ENCODE assay signal across 29 cellular contexts in the genomic region with DNA sequence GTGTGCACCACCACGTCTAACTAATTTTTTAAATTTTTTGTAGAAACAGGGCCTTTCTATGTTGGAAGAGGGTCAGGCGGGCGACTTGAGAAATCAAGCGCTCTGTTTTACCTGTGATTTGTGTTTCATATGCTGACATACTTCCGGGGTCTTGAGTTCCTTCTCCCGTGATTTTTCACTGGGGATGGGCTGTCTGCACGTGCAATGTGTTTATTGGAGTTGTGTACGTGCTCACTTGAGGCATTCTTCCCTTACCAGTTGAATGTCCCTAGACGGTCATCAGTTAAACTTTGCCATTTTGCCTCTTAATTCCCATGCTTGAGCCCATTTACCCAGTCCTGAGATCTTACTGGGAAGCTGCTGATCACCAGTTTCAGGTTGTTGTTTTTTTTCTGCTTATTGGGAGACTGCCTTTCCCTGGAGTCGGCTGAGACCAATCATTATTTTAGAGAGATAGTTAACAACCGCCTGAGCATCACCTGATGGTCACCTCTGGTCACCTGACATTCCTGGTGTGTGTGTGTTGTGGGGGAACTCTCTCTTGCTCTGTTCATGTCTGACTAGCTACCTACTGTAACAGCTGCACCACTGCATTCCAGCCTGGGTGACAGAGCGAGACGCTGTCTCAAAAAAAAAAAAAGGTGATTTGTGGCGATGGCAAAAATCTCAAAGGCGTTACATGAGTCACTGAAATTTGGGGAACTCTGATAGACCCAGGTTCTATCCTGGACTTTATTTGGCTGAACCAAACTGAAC. TPM values are rescaled to one million over a fixed set of nuclear protein-coding genes. Genes with fewer than 3 reads are reported as not detected.
A peak's percentile ranks its signal among the peaks of the same experiment; 100 is the strongest.
DNase-seq lines count a peak whose midpoint lies in the region; TF ChIP-seq lines count a peak whose summit lies in the region.
"Had no signal": no experiment of that assay in that cellular context is flagged by ENCODE, and none has a peak within 500 bp of the region (broad histone marks: within the 10 kb centered on the region; RNA-seq: fewer than 3 reads in every experiment).

No MANE protein-coding gene starts in this region.

- H2AFZ ChIP-seq in mammary epithelial cell (ENCODE audit: low read depth, low read length) (no peak overlapping the region), SU-DHL-6 (ENCODE audit: low read depth, low read length, severe bottlenecking) (no peak overlapping the region)
- H2AFZ ChIP-seq: hepatocyte, parathyroid adenoma had no signal

- H3F3A ChIP-seq in SU-DHL-6 (ENCODE audit: insufficient read depth): peaks cover 65% of the 10 kb centered on the region

- in situ Hi-C loops in mammary epithelial cell (cut with MboI; ENCODE audit: low sequenced_read_pairs in 2 of 2): no loop called here

- no peaks in the 10 kb centered on the region for H3K9me3 ChIP-seq in mammary epithelial cell (replicated peaks; ENCODE audit: insufficient read depth, low read length)
- H3K9me3 ChIP-seq in SU-DHL-6 (ENCODE audit: insufficient read depth, low read length): no peaks in the 10 kb centered on the region
- H3K9me3 ChIP-seq in tibial artery: no peaks in the 10 kb centered on the region
- H3K9me3 ChIP-seq in vagina: no peaks in the 10 kb centered on the region
- H3K9me3 ChIP-seq: breast epithelium, sigmoid colon had no signal

- H3K27ac Mint-ChIP-seq in MCF 10A (ENCODE audit: low read depth, unreplicated experiment): peak overlapping the region; percentile 72
- H3K27ac Mint-ChIP-seq: CD8-positive, alpha-beta memory T cell; nephron progenitor cell had no signal

- no peaks in the 10 kb centered on the region for H3K27me3 ChIP-seq in mammary epithelial cell (ENCODE audit: insufficient read depth, low read length)
- H3K27me3 ChIP-seq in SU-DHL-6 (ENCODE audit: low read length): no peaks in the 10 kb centered on the region
- no peaks in the 10 kb centered on the region for H3K27me3 ChIP-seq in tibial artery
- H3K27me3 ChIP-seq in vagina: no peaks in the 10 kb centered on the region
- H3K27me3 ChIP-seq: breast epithelium, hepatocyte, sigmoid colon had no signal

- no peaks in the 10 kb centered on the region for H3K79me2 ChIP-seq in mammary epithelial cell (ENCODE audit: insufficient read depth, low read length)
- H3K79me2 ChIP-seq in SU-DHL-6 (ENCODE audit: insufficient read depth, low read length): peaks cover 9% of the 10 kb centered on the region
- H3K79me2 ChIP-seq: hepatocyte, parathyroid adenoma had no signal

- 93% methylated on average over 11 of the region's 15 CpGs for WGBS in mammary epithelial cell (ENCODE audit: low coverage, missing lambda C conversion rate)

- H3K27me3 Mint-ChIP-seq in MCF 10A (ENCODE audit: insufficient read depth, unreplicated experiment): no peaks in the 10 kb centered on the region
- H3K27me3 Mint-ChIP-seq: CD8-positive, alpha-beta memory T cell had no signal

- H3K4me1 ChIP-seq in mammary epithelial cell (ENCODE audit: insufficient read depth, low read length) (peaks cover 20% of the 10 kb centered on the region), tibial artery (peaks cover 0 to 47% (median 24%) of the 10 kb centered on the region in 4 donors), vagina (peaks cover 18% of the 10 kb centered on the region)
- H3K4me1 ChIP-seq: parathyroid adenoma, sigmoid colon had no signal

- H3K4me1 Mint-ChIP-seq in MCF 10A (ENCODE audit: insufficient read depth, unreplicated experiment): peaks cover 27% of the 10 kb centered on the region
- H3K4me1 Mint-ChIP-seq: CD8-positive, alpha-beta memory T cell; nephron progenitor cell; T-helper 17 cell had no signal

- dilution Hi-C loops in mammary epithelial cell (cut with HindIII; ENCODE audit: low sequenced_read_pairs): no loop called here

- H3K36me3 Mint-ChIP-seq in MCF 10A (ENCODE audit: insufficient read depth, unreplicated experiment): no peaks in the 10 kb centered on the region
- H3K36me3 Mint-ChIP-seq: CD8-positive, alpha-beta memory T cell had no signal

- intact Hi-C loops in MCF 10A (cut with micrococcal nuclease) (no loop called here), mammary epithelial cell (cut with micrococcal nuclease) (no loop called here), tibial artery (cut with DNase I; ENCODE audit: low total_unique reads) (loop anchor here (10.0 kb wide), 1 partner anchor 192 kb away; no protein-coding TSS in a partner anchor), vagina (cut with DNase I) (no loop called here)

- no peaks in the 10 kb centered on the region for H4K20me1 ChIP-seq in mammary epithelial cell (ENCODE audit: insufficient read depth, low read length)
- no peaks in the 10 kb centered on the region for H4K20me1 ChIP-seq in SU-DHL-6 (ENCODE audit: low read depth, low read length)

- DNase-seq in MCF 10A (ENCODE audit: unreplicated experiment) (no peak), mammary epithelial cell (no peak), left kidney (ENCODE audit: low read depth, low spot score) (peak; percentile 83), tibial artery (no peak), GDM1 (lab: John Stamatoyannopoulos, UW) (no peak), GM10266 (ENCODE audit: extremely low spot score) (no peak), vagina (ENCODE audit: extremely low spot score in 2 of 2) (no peak)
- DNase-seq: activated CD4-positive, alpha-beta T cell treated with anti-CD3 and anti-CD28 coated beads for 4 hours; activated naive CD4-positive, alpha-beta T cell treated with Interleukin-2 at 50 U/mL for 16 hours; activated T-cell treated with anti-CD3 and anti-CD28 coated beads, Interleukin-2, amount 50 U/mL, for 48 hours; amniotic stem cell; CD8-positive, alpha-beta memory T cell; effector memory CD4-positive, alpha-beta T cell; foreskin melanocyte; left ventricle myocardium superior; midbrain; NCI-H1092 treated with DMSO at 0.1 percent for 48 hours; NCI-H187 treated with DMSO at 0.1 percent for 48 hours; NCI-H69; nephron progenitor cell; RPMI8226; sigmoid colon; stimulated activated CD4-positive, alpha-beta T cell treated with anti-CD3 and anti-CD28 coated beads, Interleukin-15, amount 100 ng/mL, for 24 hours; T-helper 17 cell had no signal

- no peak for TF ChIP-seq POLR2A in vagina (IDR thresholded peaks at IDR 0.05)

- H3K4me2 ChIP-seq in mammary epithelial cell (ENCODE audit: insufficient read depth, low read depth, low read length): no peak overlapping the region
- H3K4me2 ChIP-seq in SU-DHL-6 (ENCODE audit: low read depth, low read length, poor library complexity, severe bottlenecking): peak overlapping the region; percentile 74
- H3K4me2 ChIP-seq: hepatocyte had no signal

- POLR2A ChIA-PET in MCF 10A (lab: Yijun Ruan, JAX): interaction anchor here (0.6 to 6.4 kb wide), 7 partner anchors 12 to 285 kb away, joined by 3 to 64 read pairs (median 5); a partner anchor contains a TSS

- TF ChIP-seq CTCF in MCF 10A (IDR thresholded peaks at IDR 0.05; ENCODE audit: unreplicated experiment) (no peak), mammary epithelial cell (conservative IDR thresholded peaks at IDR 0.05 in 1 of 2, IDR thresholded peaks at IDR 0.05 in 1 of 2; ENCODE audit: extremely low read depth in 1 of 2, insufficient read depth in 1 of 2, low read depth in 1 of 2, low read length in 2 of 2) (no peak), SU-DHL-6 (IDR thresholded peaks at IDR 0.05; ENCODE audit: insufficient read depth, low read length, poor library complexity, severe bottlenecking) (no peak), tibial artery (IDR thresholded peaks at IDR 0.05) (no peak), GM10266 (IDR thresholded peaks at IDR 0.05; ENCODE audit: control insufficient read depth, insufficient read depth, low read depth, missing control alignments) (no peak), vagina (IDR thresholded peaks at IDR 0.05) (no peak)

- no peak overlapping the region for H3K4me3 Mint-ChIP-seq in MCF 10A (ENCODE audit: unreplicated experiment)
- H3K4me3 Mint-ChIP-seq: CD8-positive, alpha-beta memory T cell; nephron progenitor cell; T-helper 17 cell had no signal

- H3K4me3 ChIP-seq in mammary epithelial cell (replicated peaks in 1 of 3; ENCODE audit: insufficient read depth in 1 of 3, low read depth in 2 of 3, low read length in 3 of 3): no peak overlapping the region
- H3K4me3 ChIP-seq in SU-DHL-6 (ENCODE audit: insufficient read depth, low read length, poor library complexity, severe bottlenecking): no peak overlapping the region
- no peak overlapping the region for H3K4me3 ChIP-seq in tibial artery
- no peak overlapping the region for H3K4me3 ChIP-seq in vagina
- H3K4me3 ChIP-seq: breast epithelium, hepatocyte, sigmoid colon, SK-N-MC had no signal

- H3K27ac ChIP-seq in mammary epithelial cell (ENCODE audit: insufficient read depth, low read depth, low read length) (no peak overlapping the region), SU-DHL-6 (ENCODE audit: low read depth, low read length) (peak overlapping the region; percentile 100), tibial artery (peak overlapping the region; percentile 86 to 91), vagina (no peak overlapping the region)
- H3K27ac ChIP-seq: breast epithelium, parathyroid adenoma, sigmoid colon, SK-N-MC had no signal

- H3K36me3 ChIP-seq in mammary epithelial cell (ENCODE audit: insufficient read depth, low read length): no peaks in the 10 kb centered on the region
- H3K36me3 ChIP-seq in SU-DHL-6 (ENCODE audit: low read length): no peaks in the 10 kb centered on the region
- H3K36me3 ChIP-seq in tibial artery: no peaks in the 10 kb centered on the region
- no peaks in the 10 kb centered on the region for H3K36me3 ChIP-seq in vagina
- H3K36me3 ChIP-seq: breast epithelium, sigmoid colon had no signal

- no TSS peak for BruUV-seq in MCF 10A (replicated peaks; lab: Mats Ljungman, UMichigan)
- no TSS peak for BruUV-seq in mammary epithelial cell (replicated peaks; lab: Mats Ljungman, UMichigan)

- no peaks in the 10 kb centered on the region for H3K9me2 ChIP-seq in SU-DHL-6 (replicated peaks; ENCODE audit: insufficient read depth, low read length)

- no peaks in the 10 kb centered on the region for H3K9me3 Mint-ChIP-seq in MCF 10A (ENCODE audit: unreplicated experiment)
- H3K9me3 Mint-ChIP-seq: CD8-positive, alpha-beta memory T cell; nephron progenitor cell had no signal

- CTCF ChIA-PET in MCF 10A (lab: Yijun Ruan, JAX) (interaction anchor here (0.6 kb wide), 2 partner anchors 24 to 172 kb away, joined by 3 to 9 read pairs; no protein-coding TSS in a partner anchor), mammary epithelial cell (lab: Charles Lee; ENCODE audit: low non-redundant PET) (no interaction called here)

- H3K9ac ChIP-seq in mammary epithelial cell (ENCODE audit: insufficient read depth, low read length): no peak overlapping the region
- peak overlapping the region; percentile 49 for H3K9ac ChIP-seq in SU-DHL-6 (ENCODE audit: low read length)
- H3K9ac ChIP-seq: parathyroid adenoma had no signal

RNA-seq across cellular contexts. Expression of a gene that starts 34.8 kb away (rescaled TPM):
- 61.4 and 68.6 TPM in 2 replicates for total RNA-seq in MCF 10A (2022)
- total RNA-seq in mammary epithelial cell: 10 to 100 TPM; 26.7 to 29.6 TPM
- 15.5 TPM for polyA plus RNA-seq in mammary epithelial cell
- polyA minus RNA-seq in mammary epithelial cell: 39.6 TPM
- 47.1 TPM for total RNA-seq in vagina

Comparison
In these comparisons a context has a peak if more than half of its experiments do, and no peak if none do; other contexts are left out.
1. H3K27ac ChIP-seq: peak in SU-DHL-6 (single experiment) and tibial artery (2 of 2); none in mammary epithelial cell (single experiment) and vagina (single experiment).